ENCODE assay signal across 25 cellular contexts in genomic region chr4:88040707-88041106, GRCh38.
"Had no signal": no experiment of that assay in that cellular context is flagged by ENCODE, and none has a peak within 500 bp of the region (broad histone marks: within the 10 kb centered on the region; RNA-seq: fewer than 3 reads in every experiment).

No MANE protein-coding gene starts in this region.

- DNase-seq: activated CD4-positive, alpha-beta T cell treated with anti-CD3 and anti-CD28 coated beads for 36 hours; activated CD8-positive, alpha-beta memory T cell treated with anti-CD3 and anti-CD28 coated beads, Interleukin-2, amount 50 U/mL, for 48 hours; activated CD8-positive, alpha-beta T cell treated with anti-CD3 and anti-CD28 coated beads, Interleukin-2, amount 10 ng/mL, durations not matched to agents 7 days and 5 days; activated naive CD4-positive, alpha-beta T cell; activated T-cell treated with anti-CD3 and anti-CD28 coated beads, Interleukin-2, amount 50 U/mL, for 1 hour; aorta; body of pancreas; KBM-7; MV-4-11; NCI-H1092 treated with DMSO at 0.1 percent for 48 hours; NCI-H1436; NCI-H1694 treated with DMSO at 0.1 percent for 48 hours; NCI-H2029 treated with DMSO at 0.1 percent for 48 hours; NCI-H510A treated with DMSO at 0.1 percent for 48 hours; NCI-H69; NK-92 treated with Interleukin-12 subunit alpha and Interleukin-12 subunit beta, amount 100 ng/mL, for 24 hours; OCI-M1; Right ventricle myocardium superior; SJCRH30; T-helper 17 cell; T-helper 9 cell; WERI-Rb-1 had no signal

- H3K27ac ChIP-seq: RWPE1, SJCRH30, WERI-Rb-1 had no signal

- FAIRE-seq: TTC549 had no signal

- ATAC-seq: activated CD4-positive, alpha-beta T cell treated with anti-CD3 and anti-CD28 coated beads for 36 hours; activated CD8-positive, alpha-beta T cell treated with anti-CD3 and anti-CD28 coated beads, Interleukin-2, amount 10 ng/mL, durations not matched to agents 7 days and 5 days; Panc1; T-helper 17 cell had no signal

- H3K4me3 ChIP-seq: body of pancreas, SJCRH30 had no signal

- H3K9me3 ChIP-seq: body of pancreas, SJCRH30 had no signal

- H3K27me3 ChIP-seq: body of pancreas, SJCRH30 had no signal
